Comparison of ENCODE assay signal across 10 cellular contexts in genomic region chr9:134571946-134572914, GRCh38.
DNase-seq lines count a peak whose midpoint lies in the region; ATAC-seq, FAIRE-seq and TF ChIP-seq lines count a peak whose summit lies in the region.
"Had no signal": no experiment of that assay in that cellular context is flagged by ENCODE, and none has a peak within 500 bp of the region (broad histone marks: within the 10 kb centered on the region; RNA-seq: fewer than 3 reads in every experiment).

No MANE protein-coding gene starts in this region.

- peaks cover 15 to 50% (median 48%) of the 10 kb centered on the region in 10 experiments; a peak in 19 of 20 replicates for H3K4me1 ChIP-seq in BLaER1 treated with 17β-estradiol and CSF1 and Interleukin-3, amounts not matched to agents 10 nM and 100 nM
- H3K4me1 ChIP-seq in K562 (replicated peaks in 1 of 2; ENCODE audit: control insufficient read depth in 2 of 2, insufficient read depth in 2 of 2, low read length in 2 of 2) (no peaks in the 10 kb centered on the region), psoas muscle (no peaks in the 10 kb centered on the region)

- H3K27ac ChIP-seq in BLaER1 treated with 17β-estradiol and CSF1 and Interleukin-3, amounts not matched to agents 10 nM and 100 nM: peak overlapping the region in 5 of 11 experiments; percentile 68 to 89 (median 83); a peak in 10 of 22 replicates
- H3K27ac ChIP-seq in K562 (ENCODE audit: extremely low read depth, low read depth, low read length) (no peak overlapping the region), psoas muscle (no peak overlapping the region)

- FAIRE-seq in K562 (lab: Jason Lieb, UNC): no peak

- DNase-seq in GM13976 (ENCODE audit: low spot score): peak; percentile 53
- no peak for DNase-seq in K562 (ENCODE audit: extremely low read depth in 1 of 4, low spot score in 3 of 4)
- DNase-seq in nephron progenitor cell: no peak
- no peak for DNase-seq in NCI-H2196 (lab: John Stamatoyannopoulos, UW; ENCODE audit: unreplicated experiment)
- DNase-seq in stimulated activated CD4-positive, alpha-beta T cell treated with anti-CD3 and anti-CD28 coated beads, Interleukin-4, amount 100 ng/mL, for 24 hours: no peak
- DNase-seq in psoas muscle: no peak
- no peak for DNase-seq in stimulated activated CD4-positive, alpha-beta T cell treated with anti-CD3 and anti-CD28 coated beads, Interleukin-2, amount 100 ng/mL, for 48 hours
- DNase-seq: NCI-H1105 treated with DMSO at 0.1 percent for 48 hours had no signal

- peaks cover 0 to 1% (median under 1%) of the 10 kb centered on the region in 11 experiments; a peak in 9 of 22 replicates for H3K9me3 ChIP-seq in BLaER1 treated with 17β-estradiol and CSF1 and Interleukin-3, amounts not matched to agents 10 nM and 100 nM (replicated peaks in 1 of 11)
- no peaks in the 10 kb centered on the region for H3K9me3 ChIP-seq in K562 (replicated peaks; ENCODE audit: control insufficient read depth, insufficient read depth, low read depth, low read length)
- H3K9me3 ChIP-seq in psoas muscle: no peaks in the 10 kb centered on the region

- ATAC-seq in K562 (peak; percentile 75), psoas muscle (no peak)

- peaks cover 3% of the 10 kb centered on the region for H3K27me3 Mint-ChIP-seq in nephron progenitor cell (ENCODE audit: low read depth, poor library complexity)

- peak overlapping the region in 3 of 10 experiments; percentile 49 to 58 (median 57); a peak in 5 of 20 replicates for H3K4me3 ChIP-seq in BLaER1 treated with 17β-estradiol and CSF1 and Interleukin-3, amounts not matched to agents 10 nM and 100 nM
- no peak overlapping the region for H3K4me3 ChIP-seq in K562
- H3K4me3 ChIP-seq in psoas muscle: no peak overlapping the region

- no peak for TF ChIP-seq EP300 in K562 (IDR thresholded peaks at IDR 0.05; ENCODE audit: low read length)

- H3K9me3 Mint-ChIP-seq in nephron progenitor cell: peaks cover 8% of the 10 kb centered on the region
- H3K9me3 Mint-ChIP-seq: T-helper 1 cell treated with Interleukin-12 subunit alpha and Interleukin-12 subunit beta and Interleukin-4 antibody, amounts not matched to agents 30 μg/mL and 1 μg/mL, for 36 hours had no signal

- POLR2A ChIA-PET in K562 (lab: Yijun Ruan, JAX): no interaction called here

- TF ChIP-seq RAD21 in K562 (CRISPR knock-in tag; conservative IDR thresholded peaks at IDR 0.05 in 1 of 2, IDR thresholded peaks at IDR 0.05 in 1 of 2): no peak

- intact Hi-C loops in K562 (cut with micrococcal nuclease): no loop called here
- intact Hi-C loops in psoas muscle (cut with DNase I): no loop called here

- peak overlapping the region in 4 of 11 experiments; percentile 75 to 81 (median 78); a peak in 6 of 22 replicates for H3K9ac ChIP-seq in BLaER1 treated with 17β-estradiol and CSF1 and Interleukin-3, amounts not matched to agents 10 nM and 100 nM
- H3K9ac ChIP-seq in K562 (ENCODE audit: insufficient read depth in 1 of 2, low read depth in 2 of 2, low read length in 2 of 2): no peak overlapping the region

- no TSS peak for BruUV-seq in K562 (replicated peaks; lab: Mats Ljungman, UMichigan)

- peaks cover 35% of the 10 kb centered on the region for H3K4me1 Mint-ChIP-seq in nephron progenitor cell

- H3K9me1 ChIP-seq in K562 (ENCODE audit: control insufficient read depth, insufficient read depth, low read length): no peaks in the 10 kb centered on the region

- H3K27me3 ChIP-seq in BLaER1 treated with 17β-estradiol and CSF1 and Interleukin-3, amounts not matched to agents 10 nM and 100 nM: peaks cover 0 to 38% (median 0%) of the 10 kb centered on the region in 11 experiments; a peak in 7 of 22 replicates
- H3K27me3 ChIP-seq in K562 (ENCODE audit: control insufficient read depth in 2 of 2, insufficient read depth in 2 of 2, low read length in 2 of 2) (peaks cover 0 to 20% of the 10 kb centered on the region in 2 experiments; a peak in 2 of 5 replicates), psoas muscle (ENCODE audit: insufficient read depth in 3 of 3, low read length in 2 of 3) (peaks cover 0 to 50% (median 0%) of the 10 kb centered on the region in 3 donors)

- peak overlapping the region; percentile 86 for H3K27ac Mint-ChIP-seq in nephron progenitor cell
- H3K27ac Mint-ChIP-seq: T-helper 1 cell treated with Interleukin-12 subunit alpha and Interleukin-12 subunit beta and Interleukin-4 antibody, amounts not matched to agents 30 μg/mL and 1 μg/mL, for 36 hours had no signal

- peak overlapping the region in 10 of 11 experiments; percentile 2 to 100 (median 93); a peak in 17 of 22 replicates for H3K4me2 ChIP-seq in BLaER1 treated with 17β-estradiol and CSF1 and Interleukin-3, amounts not matched to agents 10 nM and 100 nM
- H3K4me2 ChIP-seq in K562 (ENCODE audit: insufficient read depth, low read length): no peak overlapping the region

- H3K36me3 ChIP-seq in BLaER1 treated with 17β-estradiol and CSF1 and Interleukin-3, amounts not matched to agents 10 nM and 100 nM: no peaks in the 10 kb centered on the region
- no peaks in the 10 kb centered on the region for H3K36me3 ChIP-seq in K562 (ENCODE audit: control insufficient read depth, insufficient read depth, low read length)
- H3K36me3 ChIP-seq in psoas muscle (ENCODE audit: insufficient read depth in 1 of 2, low read depth in 1 of 2): no peaks in the 10 kb centered on the region

- H2AFZ ChIP-seq in K562 (ENCODE audit: low read depth, low read length): no peak overlapping the region

- H3K36me3 Mint-ChIP-seq in nephron progenitor cell (ENCODE audit: low read depth): no peaks in the 10 kb centered on the region

- no peaks in the 10 kb centered on the region for H3K79me2 ChIP-seq in K562 (ENCODE audit: control insufficient read depth, insufficient read depth, low read length)

- TF ChIP-seq POLR2A in K562 (conservative IDR thresholded peaks at IDR 0.05): no peak

- 7% methylated on average over 16 of the region's 18 CpGs for WGBS in K562 (ENCODE audit: insufficient coverage, low coverage, missing lambda C conversion rate)
- WGBS in psoas muscle, 3 donors: 89 to 95% (median 93%) methylated on average over 18 of the region's 18 CpGs

- H3K4me3 Mint-ChIP-seq in nephron progenitor cell: no peak overlapping the region
- H3K4me3 Mint-ChIP-seq: T-helper 1 cell treated with Interleukin-12 subunit alpha and Interleukin-12 subunit beta and Interleukin-4 antibody, amounts not matched to agents 30 μg/mL and 1 μg/mL, for 36 hours had no signal

- peaks cover 0 to 28% (median 0%) of the 10 kb centered on the region in 11 experiments; a peak in 3 of 22 replicates for H4K20me1 ChIP-seq in BLaER1 treated with 17β-estradiol and CSF1 and Interleukin-3, amounts not matched to agents 10 nM and 100 nM
- H4K20me1 ChIP-seq in K562 (replicated peaks; ENCODE audit: control insufficient read depth, insufficient read depth, low read length): no peaks in the 10 kb centered on the region; the same call in 1 of the 2 replicates

- CTCF ChIA-PET in K562 (lab: Yijun Ruan, JAX; ENCODE audit: low intra/inter-chr PET ratio): no interaction called here

- TF ChIP-seq CTCF in GM13976 (IDR thresholded peaks at IDR 0.05; ENCODE audit: borderline replicate concordance, control extremely low read depth, extremely low read depth, insufficient read depth, missing control alignments): no peak
- no peak for TF ChIP-seq CTCF in K562 (IDR thresholded peaks at IDR 0.05 in 2 of 3, conservative IDR thresholded peaks at IDR 0.05 in 1 of 3; ENCODE audit: insufficient read depth in 2 of 3, low read depth in 1 of 3, low read length in 3 of 3)
- TF ChIP-seq CTCF in nephron progenitor cell (IDR thresholded peaks at IDR 0.05): no peak
- TF ChIP-seq CTCF in psoas muscle (IDR thresholded peaks at IDR 0.05): no peak

- in situ Hi-C loops in GM13976 (cut with MboI; ENCODE audit: low sequenced_read_pairs, unreplicated experiment) (no loop called here), K562 (cut with MboI) (no loop called here)

TF ChIP-seq in K562, 482 proteins besides CTCF, POLR2A, EP300 and RAD21:
- peak; percentile 98 for TF ChIP-seq ZKSCAN1 (IDR thresholded peaks at IDR 0.05; ENCODE audit: low read depth, low read length)
- no peak for TF ChIP-seq FOXA3 (CRISPR knock-in tag; conservative IDR thresholded peaks at IDR 0.05 in 1 of 2, IDR thresholded peaks at IDR 0.05 in 1 of 2)
